15 cellular contexts compared by ENCODE assay signal in genomic region chr7:2572101-2572842, GRCh38. TPM values are rescaled to one million over a fixed set of nuclear protein-coding genes. Genes with fewer than 3 reads are reported as not detected.
DNase-seq lines count a peak whose midpoint lies in the region; ATAC-seq, FAIRE-seq and TF ChIP-seq lines count a peak whose summit lies in the region.
"Had no signal": no experiment of that assay in that cellular context is flagged by ENCODE, and none has a peak within 500 bp of the region (broad histone marks: within the 10 kb centered on the region; RNA-seq: fewer than 3 reads in every experiment).

No MANE protein-coding gene starts in this region.

- H3K36me3 ChIP-seq in adipocyte (ENCODE audit: control insufficient read depth, insufficient read depth, low read length, severe bottlenecking) (peaks cover 30% of the 10 kb centered on the region), keratinocyte (ENCODE audit: control insufficient read depth in 2 of 2, extremely low read depth in 1 of 2, insufficient read depth in 2 of 2, low read length in 2 of 2) (peaks cover 11 to 15% of the 10 kb centered on the region in 2 experiments)

- H4K20me1 ChIP-seq in keratinocyte (ENCODE audit: control insufficient read depth, extremely low read depth, insufficient read depth, low read length): no peaks in the 10 kb centered on the region

- H3K27me3 ChIP-seq in adipocyte (replicated peaks; ENCODE audit: control insufficient read depth, insufficient read depth, low read length): no peaks in the 10 kb centered on the region
- H3K27me3 ChIP-seq in keratinocyte (ENCODE audit: control insufficient read depth, extremely low read depth, insufficient read depth, low read length): no peaks in the 10 kb centered on the region
- H3K27me3 ChIP-seq: dorsolateral prefrontal cortex had no signal

- dilution Hi-C loops in keratinocyte (cut with MboI; ENCODE audit: extremely low pct_ligation_motif_present, low sequenced_read_pairs): no loop called here

- no peaks in the 10 kb centered on the region for H3K9me3 ChIP-seq in adipocyte (ENCODE audit: control insufficient read depth, low read length)
- H3K9me3 ChIP-seq in keratinocyte (ENCODE audit: control insufficient read depth, low read depth, low read length): no peaks in the 10 kb centered on the region

- no peak overlapping the region for H3K9ac ChIP-seq in adipocyte (ENCODE audit: low read length)
- peak overlapping the region; percentile 56 for H3K9ac ChIP-seq in keratinocyte (ENCODE audit: control insufficient read depth, extremely low read depth, insufficient read depth, low read length)

- peak; percentile 24 for DNase-seq in stimulated activated CD4-positive, alpha-beta T cell treated with anti-CD3 and anti-CD28 coated beads, Interleukin-1b, Interleukin-23, amount 100 ng/mL, for 48 hours
- DNase-seq in stimulated activated CD4-positive, alpha-beta T cell treated with anti-CD3 and anti-CD28 coated beads, Interleukin-12 subunit alpha, Interleukin-12 subunit beta, amount 100 ng/mL, for 4 hours: no peak
- peak; percentile 46 for DNase-seq in adipocyte (ENCODE audit: low read depth)
- DNase-seq in keratinocyte (ENCODE audit: low read depth, low spot score): no peak
- no peak for DNase-seq in NCI-H1930 (lab: John Stamatoyannopoulos, UW)
- DNase-seq in NCI-H82 (lab: John Stamatoyannopoulos, UW): no peak
- DNase-seq: activated T-cell treated with anti-CD3 and anti-CD28 coated beads for 4 hours; dorsolateral prefrontal cortex; NCI-H1105 treated with DMSO at 0.1 percent for 48 hours; NK-92 treated with Interleukin-12 subunit alpha and Interleukin-12 subunit beta, amount 100 ng/mL, for 24 hours; T-helper 2 cell had no signal

- H3K79me2 ChIP-seq in keratinocyte (ENCODE audit: control insufficient read depth, insufficient read depth, low read length): no peaks in the 10 kb centered on the region

- peaks cover 2% of the 10 kb centered on the region for H3K4me1 ChIP-seq in adipocyte (ENCODE audit: control insufficient read depth, insufficient read depth, low read length)
- H3K4me1 ChIP-seq in keratinocyte (ENCODE audit: control insufficient read depth, extremely low read depth, insufficient read depth, low read length): peaks cover 10% of the 10 kb centered on the region

- H2AFZ ChIP-seq in keratinocyte (ENCODE audit: control insufficient read depth, low read length): peak overlapping the region; percentile 54

- FAIRE-seq in keratinocyte (lab: Jason Lieb, UNC): no peak

- ATAC-seq in GM18873 (IDR thresholded peaks at IDR 0.05; ENCODE audit: low FRiP score, unreplicated experiment): no peak
- ATAC-seq in GM21786 (IDR thresholded peaks at IDR 0.05; ENCODE audit: unreplicated experiment): no peak

- TF ChIP-seq CTCF in keratinocyte (optimal IDR thresholded peaks at IDR 0.05 in 1 of 3, IDR thresholded peaks at IDR 0.05 in 1 of 3, conservative IDR thresholded peaks at IDR 0.05 in 1 of 3; ENCODE audit: extremely low read depth in 1 of 3, insufficient read depth in 2 of 3, low read length in 3 of 3): no peak

- peak overlapping the region; percentile 42 for H3K27ac ChIP-seq in keratinocyte (ENCODE audit: control insufficient read depth, insufficient read depth, low read length)
- H3K27ac ChIP-seq: C4-2B, dorsolateral prefrontal cortex, HL-60 had no signal

- H3K4me3 ChIP-seq in adipocyte (ENCODE audit: low read length) (no peak overlapping the region), keratinocyte (ENCODE audit: control insufficient read depth in 2 of 3, extremely low read depth in 1 of 3, insufficient read depth in 2 of 3, low read depth in 1 of 3, low read length in 3 of 3) (peak overlapping the region in 1 of 3 experiments; percentile 9)
- H3K4me3 ChIP-seq: dorsolateral prefrontal cortex had no signal

- H3K4me2 ChIP-seq in keratinocyte (ENCODE audit: control insufficient read depth, extremely low read depth, insufficient read depth, low read depth, low read length): peak overlapping the region; percentile 43

- H3K9me1 ChIP-seq in keratinocyte (ENCODE audit: control insufficient read depth, extremely low read depth, insufficient read depth, low read length): no peaks in the 10 kb centered on the region

RNA-seq across cellular contexts. Expression of gene IQCE, which starts 13.5 kb away (rescaled TPM):
- polyA plus RNA-seq in keratinocyte: 4.7 to 9.1 TPM (median 5.2 TPM) in 3 replicates
- 6.6 TPM for polyA plus RNA-seq in keratinocyte (2011; ENCODE audit: low read depth)
- polyA plus RNA-seq in keratinocyte (2011; cell fraction: cytosol; rRNA removed): 6.5 and 10.3 TPM in 2 replicates
- 15.0 and 18.3 TPM in 2 replicates for polyA plus RNA-seq in keratinocyte (2011; cell fraction: nucleus; rRNA removed)
- 2.2 and 10.8 TPM in 2 replicates for polyA plus RNA-seq in keratinocyte (2012; ENCODE audit: low replicate concordance)
- polyA minus RNA-seq in keratinocyte: 8.2 to 16.2 TPM (median 8.6 TPM) in 3 replicates
- 6.9 TPM for polyA minus RNA-seq in keratinocyte (2011; cell fraction: cytosol; rRNA and poly(A)+ RNA removed)
- polyA minus RNA-seq in keratinocyte (2011; cell fraction: nucleus; rRNA and poly(A)+ RNA removed): 6.0 and 9.8 TPM in 2 replicates

RNA-seq across cellular contexts. Expression of gene BRAT1, which starts 16.9 kb away (rescaled TPM):
- 6.4 to 12.6 TPM (median 10.0 TPM) in 3 replicates for polyA plus RNA-seq in keratinocyte
- polyA plus RNA-seq in keratinocyte (2011; ENCODE audit: low read depth): 2.5 TPM
- 4.4 and 12.9 TPM in 2 replicates for polyA plus RNA-seq in keratinocyte (2011; cell fraction: cytosol; rRNA removed)
- polyA plus RNA-seq in keratinocyte (2011; cell fraction: nucleus; rRNA removed): 22.6 and 32.9 TPM in 2 replicates
- polyA plus RNA-seq in keratinocyte (2012; ENCODE audit: low replicate concordance): 9.7 and 18.5 TPM in 2 replicates
- 5.1 to 12.8 TPM (median 8.4 TPM) in 3 replicates for polyA minus RNA-seq in keratinocyte
- polyA minus RNA-seq in keratinocyte (2011; cell fraction: cytosol; rRNA and poly(A)+ RNA removed): 29.2 TPM
- polyA minus RNA-seq in keratinocyte (2011; cell fraction: nucleus; rRNA and poly(A)+ RNA removed): 18.2 and 19.3 TPM in 2 replicates

RNA-seq across cellular contexts. Expression of gene LFNG, which starts 52.7 kb away (rescaled TPM):
- polyA plus RNA-seq in keratinocyte: 17.7 to 21.1 TPM (median 20.8 TPM) in 3 replicates
- 2.1 TPM for polyA plus RNA-seq in keratinocyte (2011; ENCODE audit: low read depth)
- 7.5 and 18.4 TPM in 2 replicates for polyA plus RNA-seq in keratinocyte (2011; cell fraction: cytosol; rRNA removed)
- 24.0 and 32.4 TPM in 2 replicates for polyA plus RNA-seq in keratinocyte (2011; cell fraction: nucleus; rRNA removed)
- polyA plus RNA-seq in keratinocyte (2012; ENCODE audit: low replicate concordance): 9.3 and 26.0 TPM in 2 replicates
- polyA minus RNA-seq in keratinocyte: 13.9 to 24.5 TPM (median 14.2 TPM) in 3 replicates
- 40.9 TPM for polyA minus RNA-seq in keratinocyte (2011; cell fraction: cytosol; rRNA and poly(A)+ RNA removed)
- 27.8 and 29.3 TPM in 2 replicates for polyA minus RNA-seq in keratinocyte (2011; cell fraction: nucleus; rRNA and poly(A)+ RNA removed)

RNA-seq across cellular contexts. Expression of gene TTYH3, which starts 59.5 kb away (rescaled TPM):
- 8.5 to 18.5 TPM (median 16.1 TPM) in 3 replicates for polyA plus RNA-seq in keratinocyte
- polyA plus RNA-seq in keratinocyte (2011; ENCODE audit: low read depth): 2.8 TPM
- 7.1 and 19.6 TPM in 2 replicates for polyA plus RNA-seq in keratinocyte (2011; cell fraction: cytosol; rRNA removed)
- 34.9 and 55.9 TPM in 2 replicates for polyA plus RNA-seq in keratinocyte (2011; cell fraction: nucleus; rRNA removed)
- 13.4 and 40.4 TPM in 2 replicates for polyA plus RNA-seq in keratinocyte (2012; ENCODE audit: low replicate concordance)
- 17.6 to 43.1 TPM (median 18.0 TPM) in 3 replicates for polyA minus RNA-seq in keratinocyte
- 73.5 TPM for polyA minus RNA-seq in keratinocyte (2011; cell fraction: cytosol; rRNA and poly(A)+ RNA removed)
- polyA minus RNA-seq in keratinocyte (2011; cell fraction: nucleus; rRNA and poly(A)+ RNA removed): 48.0 and 57.9 TPM in 2 replicates

Comparison
In these comparisons a context has a peak if more than half of its experiments do, and no peak if none do; other contexts are left out.
1. DNase-seq: peak in stimulated activated CD4-positive, alpha-beta T cell treated with anti-CD3 and anti-CD28 coated beads, Interleukin-1b, Interleukin-23, amount 100 ng/mL, for 48 hours (single experiment) and adipocyte (single experiment); none in stimulated activated CD4-positive, alpha-beta T cell treated with anti-CD3 and anti-CD28 coated beads, Interleukin-12 subunit alpha, Interleukin-12 subunit beta, amount 100 ng/mL, for 4 hours (single experiment), keratinocyte (single experiment), NCI-H1930 (0 of 2) and NCI-H82 (single experiment).